Comparison of ENCODE assay signal across 13 cellular contexts in genomic region chr2:203396667-203397066, GRCh38.
A peak's percentile ranks its signal among the peaks of the same experiment; 100 is the strongest.
DNase-seq lines count a peak whose midpoint lies in the region; ATAC-seq and TF ChIP-seq lines count a peak whose summit lies in the region.
"Had no signal": no experiment of that assay in that cellular context is flagged by ENCODE, and none has a peak within 500 bp of the region (broad histone marks: within the 10 kb centered on the region; RNA-seq: fewer than 3 reads in every experiment).

No MANE protein-coding gene starts in this region.

- H3K4me3 ChIP-seq in GM06990 (replicated peaks; ENCODE audit: low read depth, low read length): no peak overlapping the region
- H3K4me3 ChIP-seq in mesendoderm (ENCODE audit: low read length): no peak overlapping the region
- H3K4me3 ChIP-seq: coronary artery, K562, testis had no signal

- no peaks in the 10 kb centered on the region for H3K27me3 ChIP-seq in GM06990 (replicated peaks; ENCODE audit: control insufficient read depth, insufficient read depth, low read length)
- H3K27me3 ChIP-seq in mesendoderm (ENCODE audit: insufficient read depth, low read length, poor library complexity): no peaks in the 10 kb centered on the region
- H3K27me3 ChIP-seq: testis had no signal

- H2BK120ac ChIP-seq in mesendoderm (ENCODE audit: low read depth, low read length): no peak overlapping the region

- no peak overlapping the region for H2AK5ac ChIP-seq in mesendoderm (ENCODE audit: low read length)

- H3K56ac ChIP-seq in mesendoderm (ENCODE audit: low read length): no peak overlapping the region

- H3K27ac Mint-ChIP-seq in chondrocyte (ENCODE audit: unreplicated experiment): no peak overlapping the region
- H3K27ac Mint-ChIP-seq in activated CD4-positive, alpha-beta memory T cell treated with anti-CD3 and anti-CD28 coated beads for 36 hours: no peak overlapping the region
- H3K27ac Mint-ChIP-seq: activated T-cell treated with anti-CD3 and anti-CD28 coated beads, Interleukin-2, amount 50 U/mL, for 24 hours had no signal

- intact Hi-C loops in activated CD4-positive, alpha-beta memory T cell treated with anti-CD3 and anti-CD28 coated beads for 36 hours (cut with micrococcal nuclease): no loop called here

- H3K4ac ChIP-seq in mesendoderm (ENCODE audit: low read depth, low read length): no peak overlapping the region

- POLR2A ChIA-PET in activated CD4-positive, alpha-beta memory T cell treated with anti-CD3 and anti-CD28 coated beads for 36 hours (lab: Charles Lee): no interaction called here

- no peak for ATAC-seq in HG03139 (IDR thresholded peaks at IDR 0.05; ENCODE audit: unreplicated experiment)
- ATAC-seq: K562 had no signal

- no peaks in the 10 kb centered on the region for H3K79me1 ChIP-seq in mesendoderm (ENCODE audit: low read length)

- no peak overlapping the region for H4K8ac ChIP-seq in mesendoderm (ENCODE audit: low read depth, low read length)

- H3K36me3 ChIP-seq in GM06990 (ENCODE audit: control insufficient read depth, insufficient read depth, low read length): peaks cover 1% of the 10 kb centered on the region
- H3K36me3 ChIP-seq in mesendoderm (ENCODE audit: control insufficient read depth, insufficient read depth, low read length): peaks cover 1% of the 10 kb centered on the region

- no peaks in the 10 kb centered on the region for H3K27me3 Mint-ChIP-seq in chondrocyte (ENCODE audit: low read depth)
- H3K27me3 Mint-ChIP-seq in activated CD4-positive, alpha-beta memory T cell treated with anti-CD3 and anti-CD28 coated beads for 36 hours: no peaks in the 10 kb centered on the region
- H3K27me3 Mint-ChIP-seq: activated T-cell treated with anti-CD3 and anti-CD28 coated beads, Interleukin-2, amount 50 U/mL, for 24 hours had no signal

- no peak overlapping the region for H2BK5ac ChIP-seq in mesendoderm (ENCODE audit: low read length)

- no peak overlapping the region for H3K27ac ChIP-seq in mesendoderm (ENCODE audit: low read depth, low read length)
- H3K27ac ChIP-seq: coronary artery, testis had no signal

- no peak overlapping the region for H3K4me3 Mint-ChIP-seq in chondrocyte (ENCODE audit: unreplicated experiment)
- H3K4me3 Mint-ChIP-seq in activated CD4-positive, alpha-beta memory T cell treated with anti-CD3 and anti-CD28 coated beads for 36 hours: no peak overlapping the region
- H3K4me3 Mint-ChIP-seq: activated T-cell treated with anti-CD3 and anti-CD28 coated beads, Interleukin-2, amount 50 U/mL, for 24 hours had no signal

- peaks cover 19% of the 10 kb centered on the region for H3K36me3 Mint-ChIP-seq in chondrocyte (ENCODE audit: low read depth)
- H3K36me3 Mint-ChIP-seq in activated CD4-positive, alpha-beta memory T cell treated with anti-CD3 and anti-CD28 coated beads for 36 hours: peaks cover 24% of the 10 kb centered on the region

- TF ChIP-seq CTCF in GM06990 (IDR thresholded peaks at IDR 0.05; ENCODE audit: insufficient read depth, low read length, poor library complexity, severe bottlenecking): peak; percentile 28
- TF ChIP-seq CTCF in chondrocyte (IDR thresholded peaks at IDR 0.05): peak; percentile 69

- CTCF ChIA-PET in activated CD4-positive, alpha-beta memory T cell treated with anti-CD3 and anti-CD28 coated beads for 36 hours (lab: Charles Lee): interaction anchor here (0.7 kb wide), 1 partner anchor 969 kb away, joined by 3 read pairs; no protein-coding TSS in a partner anchor

- H4K5ac ChIP-seq in mesendoderm (ENCODE audit: low read length): no peak overlapping the region

- H3K4me1 ChIP-seq in mesendoderm (ENCODE audit: control insufficient read depth, low read depth, low read length): no peaks in the 10 kb centered on the region
- H3K4me1 ChIP-seq: testis had no signal

- peaks cover 3% of the 10 kb centered on the region for H3K9me3 Mint-ChIP-seq in chondrocyte (ENCODE audit: low read depth)
- H3K9me3 Mint-ChIP-seq in activated CD4-positive, alpha-beta memory T cell treated with anti-CD3 and anti-CD28 coated beads for 36 hours: peaks cover 5% of the 10 kb centered on the region
- H3K9me3 Mint-ChIP-seq: activated T-cell treated with anti-CD3 and anti-CD28 coated beads, Interleukin-2, amount 50 U/mL, for 24 hours had no signal

- H3K9ac ChIP-seq in mesendoderm (ENCODE audit: low read length): no peak overlapping the region

- WGBS in mesendoderm (ENCODE audit: extremely low coverage, insufficient coverage, low lambda C conversion rate): no CpG with 5 or more reads among the region's 1 CpG

- no peak overlapping the region for H3K4me2 ChIP-seq in mesendoderm (ENCODE audit: low read length)

- H3K23ac ChIP-seq in mesendoderm (ENCODE audit: low read length): no peak overlapping the region

- peaks cover 18% of the 10 kb centered on the region for H3K4me1 Mint-ChIP-seq in chondrocyte (ENCODE audit: low read depth)
- no peaks in the 10 kb centered on the region for H3K4me1 Mint-ChIP-seq in activated CD4-positive, alpha-beta memory T cell treated with anti-CD3 and anti-CD28 coated beads for 36 hours (ENCODE audit: low read depth)

- no peaks in the 10 kb centered on the region for H3K79me2 ChIP-seq in mesendoderm (ENCODE audit: control insufficient read depth, insufficient read depth, low read length)

- no peak for DNase-seq in GM06990 (ENCODE audit: extremely low read depth, insufficient read length)
- peak; percentile 13 for DNase-seq in NAMALWA (ENCODE audit: low spot score)
- no peak for DNase-seq in chondrocyte (ENCODE audit: low spot score)
- DNase-seq in mesendoderm: peak; percentile 97
- DNase-seq in globus pallidus (ENCODE audit: low spot score): no peak
- no peak for DNase-seq in NCI-H2107 (lab: John Stamatoyannopoulos, UW)
- no peak for DNase-seq in activated CD4-positive, alpha-beta memory T cell treated with anti-CD3 and anti-CD28 coated beads for 36 hours
- DNase-seq: activated T-cell treated with anti-CD3 and anti-CD28 coated beads, Interleukin-2, amount 50 U/mL, for 24 hours; GF-D8; testis had no signal

- H3K18ac ChIP-seq in mesendoderm (ENCODE audit: low read length): no peak overlapping the region

- no peak overlapping the region for H2BK15ac ChIP-seq in mesendoderm (replicated peaks; ENCODE audit: low read depth)

Comparison
In these comparisons a context has a peak if more than half of its experiments do, and no peak if none do; other contexts are left out.
1. DNase-seq: peak in NAMALWA (single experiment) and mesendoderm (single experiment); none in GM06990 (single experiment), chondrocyte (single experiment), globus pallidus (single experiment), NCI-H2107 (single experiment) and activated CD4-positive, alpha-beta memory T cell treated with anti-CD3 and anti-CD28 coated beads for 36 hours (single experiment).